In the genomic region with DNA sequence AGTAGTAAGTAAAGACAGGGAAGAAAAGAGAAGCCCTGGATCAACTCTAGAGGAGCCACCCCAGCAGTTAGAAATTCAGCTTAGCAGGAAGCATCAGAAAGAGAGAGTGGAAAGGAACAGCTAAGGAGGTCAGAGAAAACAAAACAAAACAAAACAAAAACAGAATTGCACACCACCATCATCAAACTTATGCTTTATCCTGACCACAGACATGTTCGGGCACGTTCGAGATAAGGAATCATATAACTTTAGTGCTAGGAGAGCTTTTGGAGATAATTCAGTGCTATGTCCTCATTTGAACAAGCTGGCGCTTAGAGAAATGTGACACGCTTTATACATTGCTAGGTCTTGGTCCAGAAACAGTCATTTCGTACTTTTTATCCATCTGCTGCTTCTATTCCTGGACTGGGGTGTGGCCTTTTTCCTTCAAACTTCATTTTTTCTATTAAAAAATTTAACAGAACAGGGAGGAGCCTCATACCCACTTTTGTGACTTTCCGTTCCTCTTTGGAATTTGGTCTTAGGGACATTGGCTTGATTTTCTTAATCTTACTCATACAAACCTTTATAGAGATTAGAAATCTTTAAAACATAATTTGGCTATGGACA, we compare ENCODE assay signal across 2 cellular contexts.
TF ChIP-seq lines count a peak whose summit lies in the region.

No MANE protein-coding gene starts in this region.

TF ChIP-seq in IMR-90, 13 proteins besides CTCF, POLR2A, EP300 and RAD21:
- TF ChIP-seq MXI1 (IDR thresholded peaks at IDR 0.05; ENCODE audit: borderline replicate concordance, low read depth, low read length) = no peak
- TF ChIP-seq RFX5 (IDR thresholded peaks at IDR 0.05; ENCODE audit: low read depth, low read length) = no peak

TF ChIP-seq in endothelial cell of umbilical vein, 7 proteins besides CTCF, POLR2A, EP300 and RAD21:
- TF ChIP-seq MAX (IDR thresholded peaks at IDR 0.05; ENCODE audit: insufficient read depth, insufficient read length) (no peak), FOS (IDR thresholded peaks at IDR 0.05; ENCODE audit: borderline replicate concordance, insufficient read depth, low read length) (no peak), GATA2 (IDR thresholded peaks at IDR 0.05; ENCODE audit: insufficient read depth, insufficient read length, low read depth, low read length) (no peak), EZH2 (IDR thresholded peaks at IDR 0.05; ENCODE audit: borderline replicate concordance, low read depth, low read length, severe bottlenecking) (no peak), MYC (IDR thresholded peaks at IDR 0.05; ENCODE audit: low read depth, low read length) (no peak), POLR2AphosphoS5 (IDR thresholded peaks at IDR 0.05; ENCODE audit: insufficient read depth, low read depth, low read length) (no peak), JUN (IDR thresholded peaks at IDR 0.05; ENCODE audit: borderline replicate concordance, insufficient read depth, insufficient read length, low read depth) (no peak)
